ENCODE assay signal across 15 cellular contexts in the genomic region with DNA sequence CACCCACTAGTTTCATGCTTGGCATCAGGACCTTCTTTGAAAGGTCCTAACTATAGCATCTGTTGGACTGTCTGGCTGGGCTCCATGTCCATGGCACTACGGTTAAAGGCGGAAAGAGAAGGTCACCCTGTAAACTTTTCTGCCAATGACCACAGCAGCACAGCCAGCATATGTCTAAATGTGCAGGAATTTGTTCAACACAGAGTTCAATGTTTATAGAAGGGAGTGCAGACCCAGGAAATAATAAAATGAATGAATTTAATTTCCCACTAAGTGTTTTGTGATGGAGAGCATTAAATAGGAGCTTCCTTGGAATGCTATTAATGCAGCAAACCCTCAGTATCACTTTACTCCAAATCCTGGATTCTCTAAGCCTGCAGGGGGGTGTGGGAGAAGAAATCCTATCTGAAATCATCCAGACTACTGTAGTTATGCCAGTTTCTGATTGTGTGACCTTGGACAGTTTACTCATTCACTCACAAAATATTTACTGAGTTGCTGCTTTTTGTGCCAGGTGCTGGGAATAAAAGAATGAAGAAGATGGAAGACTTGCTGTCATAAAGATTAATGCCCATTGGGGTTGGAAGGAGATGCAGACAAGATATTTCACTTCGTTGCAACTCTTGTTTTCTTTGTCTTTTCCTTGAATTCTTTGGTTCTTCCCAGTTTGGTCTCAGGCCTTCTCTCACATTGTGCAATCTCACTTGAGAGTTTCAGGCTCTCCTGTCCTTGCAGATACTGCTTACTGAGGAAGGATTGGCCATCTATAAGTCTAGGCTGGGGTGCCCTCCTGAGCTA.
DNase-seq lines count a peak whose midpoint lies in the region; ATAC-seq, FAIRE-seq and TF ChIP-seq lines count a peak whose summit lies in the region.
"Had no signal": no experiment of that assay in that cellular context is flagged by ENCODE, and none has a peak within 500 bp of the region (broad histone marks: within the 10 kb centered on the region; RNA-seq: fewer than 3 reads in every experiment).

No MANE protein-coding gene starts in this region.

- peak overlapping the region; percentile 84 for H3K27ac Mint-ChIP-seq in Calu3 (ENCODE audit: unreplicated experiment)
- H3K27ac Mint-ChIP-seq: activated CD8-positive, alpha-beta T cell treated with anti-CD3 and anti-CD28 coated beads for 36 hours had no signal

- peaks cover 20% of the 10 kb centered on the region for H3K79me2 ChIP-seq in osteoblast (ENCODE audit: insufficient read depth, low read length)

- ATAC-seq in HG02798 (IDR thresholded peaks at IDR 0.05; ENCODE audit: poor library complexity, unreplicated experiment) (no peak), GM21723 (IDR thresholded peaks at IDR 0.05; ENCODE audit: unreplicated experiment) (no peak)
- ATAC-seq: activated CD8-positive, alpha-beta T cell treated with anti-CD3 and anti-CD28 coated beads for 36 hours had no signal

- DNase-seq in Calu3 (no peak), NCI-H226 (peak; percentile 75), fibroblast of mammary gland (ENCODE audit: low read depth) (peak; percentile 54), osteoblast (ENCODE audit: insufficient read length, low spot score, missing footprints) (no peak), 8988T (no peak), small intestine (no peak)
- DNase-seq: activated CD8-positive, alpha-beta T cell treated with anti-CD3 and anti-CD28 coated beads for 36 hours; activated effector memory CD4-positive, alpha-beta T cell treated with anti-CD3 and anti-CD28 coated beads, Interleukin-2, amount 50 U/mL, for 16 hours; H9; NCI-H1417; stimulated activated naive CD4-positive, alpha-beta T cell treated with Interleukin-2 at 50 U/mL for 16 hours had no signal

- H3K27me3 Mint-ChIP-seq in Calu3 (ENCODE audit: unreplicated experiment) = no peaks in the 10 kb centered on the region

- no peak overlapping the region for H2AFZ ChIP-seq in osteoblast (ENCODE audit: low read length)

- H3K4me3 Mint-ChIP-seq in Calu3 (ENCODE audit: low read depth, unreplicated experiment) = peak overlapping the region; percentile 54
- H3K4me3 Mint-ChIP-seq: activated CD8-positive, alpha-beta T cell treated with anti-CD3 and anti-CD28 coated beads for 36 hours; central memory CD8-positive, alpha-beta T cell; H9 had no signal

- 68 to 85% (median 78%) methylated on average over 3 of the region's 3 CpGs for WGBS in small intestine, 3 donors

- TF ChIP-seq CTCF in Calu3 (IDR thresholded peaks at IDR 0.05; ENCODE audit: unreplicated experiment) (no peak), fibroblast of mammary gland (conservative IDR thresholded peaks at IDR 0.05; ENCODE audit: control insufficient read depth, insufficient read depth, low read depth, low read length) (no peak), osteoblast (IDR thresholded peaks at IDR 0.05; ENCODE audit: extremely low read depth, low read depth, low read length) (no peak)

- FAIRE-seq in small intestine (lab: Jason Lieb, UNC) = no peak

- peak overlapping the region; percentile 55 for H3K27ac ChIP-seq in osteoblast (ENCODE audit: low read depth, low read length)
- H3K27ac ChIP-seq in small intestine (ENCODE audit: low read depth in 1 of 2, low read length in 1 of 2) = no peak overlapping the region
- H3K27ac ChIP-seq: BLaER1 treated with 17β-estradiol and CSF1 and Interleukin-3, amounts not matched to agents 10 nM and 100 nM had no signal

- H3K36me3 Mint-ChIP-seq in Calu3 (ENCODE audit: insufficient read depth, unreplicated experiment) = peaks cover 10% of the 10 kb centered on the region

- H3K4me1 Mint-ChIP-seq in Calu3 (ENCODE audit: low read depth, unreplicated experiment) = peaks cover 33% of the 10 kb centered on the region
- H3K4me1 Mint-ChIP-seq: central memory CD8-positive, alpha-beta T cell had no signal

- H3K36me3 ChIP-seq in osteoblast (ENCODE audit: insufficient read depth, low read length) = no peaks in the 10 kb centered on the region
- no peaks in the 10 kb centered on the region for H3K36me3 ChIP-seq in small intestine (ENCODE audit: control insufficient read depth in 2 of 2, insufficient read depth in 2 of 2, low read length in 2 of 2)
- H3K36me3 ChIP-seq: BLaER1 treated with 17β-estradiol and CSF1 and Interleukin-3, amounts not matched to agents 10 nM and 100 nM had no signal

- H3K4me2 ChIP-seq in osteoblast (ENCODE audit: insufficient read depth, low read length) = peak overlapping the region; percentile 59
- H3K4me2 ChIP-seq: BLaER1 treated with 17β-estradiol and CSF1 and Interleukin-3, amounts not matched to agents 10 nM and 100 nM had no signal

- peaks cover 29% of the 10 kb centered on the region for H3K4me1 ChIP-seq in osteoblast (ENCODE audit: insufficient read depth, low read length)
- H3K4me1 ChIP-seq in small intestine (ENCODE audit: control insufficient read depth in 2 of 2, insufficient read depth in 1 of 2, low read depth in 1 of 2, low read length in 1 of 2) = no peaks in the 10 kb centered on the region

- peaks cover 13% of the 10 kb centered on the region for H4K20me1 ChIP-seq in osteoblast (ENCODE audit: insufficient read depth, low read length)
- H4K20me1 ChIP-seq: BLaER1 treated with 17β-estradiol and CSF1 and Interleukin-3, amounts not matched to agents 10 nM and 100 nM had no signal

- H3K9me3 ChIP-seq in osteoblast (ENCODE audit: low read depth, low read length) (no peaks in the 10 kb centered on the region), small intestine (ENCODE audit: control insufficient read depth, low read depth) (no peaks in the 10 kb centered on the region)
- H3K9me3 ChIP-seq: BLaER1 treated with 17β-estradiol and CSF1 and Interleukin-3, amounts not matched to agents 10 nM and 100 nM had no signal

- BruUV-seq in Calu3 (replicated peaks; lab: Mats Ljungman, UMichigan) = no TSS peak

- H3K9me3 Mint-ChIP-seq in Calu3 (ENCODE audit: low read depth, unreplicated experiment) = no peaks in the 10 kb centered on the region
- H3K9me3 Mint-ChIP-seq: activated CD8-positive, alpha-beta T cell treated with anti-CD3 and anti-CD28 coated beads for 36 hours; central memory CD8-positive, alpha-beta T cell had no signal

- CTCF ChIA-PET in Calu3 (lab: Charles Lee) = no interaction called here

- H3K27me3 ChIP-seq in osteoblast (ENCODE audit: insufficient read depth, low read length) = no peaks in the 10 kb centered on the region
- no peaks in the 10 kb centered on the region for H3K27me3 ChIP-seq in small intestine (ENCODE audit: control insufficient read depth in 2 of 2, insufficient read depth in 2 of 2, low read length in 2 of 2)
- H3K27me3 ChIP-seq: BLaER1 treated with 17β-estradiol and CSF1 and Interleukin-3, amounts not matched to agents 10 nM and 100 nM had no signal

- H3K4me3 ChIP-seq in fibroblast of mammary gland (ENCODE audit: control insufficient read depth, low read depth, low read length) (no peak overlapping the region), osteoblast (ENCODE audit: insufficient read depth, low read length) (no peak overlapping the region), small intestine (ENCODE audit: low read depth in 1 of 2, low read length in 2 of 2) (no peak overlapping the region)
- H3K4me3 ChIP-seq: BLaER1 treated with 17β-estradiol and CSF1 and Interleukin-3, amounts not matched to agents 10 nM and 100 nM had no signal

- intact Hi-C loops in Calu3 (cut with micrococcal nuclease; ENCODE audit: unreplicated experiment) = no loop called here

Comparison
In these comparisons a context has a peak if more than half of its experiments do, and no peak if none do; other contexts are left out.
1. DNase-seq: peak in NCI-H226 (single experiment) and fibroblast of mammary gland (single experiment); none in Calu3 (single experiment), osteoblast (single experiment), 8988T (single experiment) and small intestine (single experiment).